24 cellular contexts compared by ENCODE assay signal in genomic region chr16:311725-312124, GRCh38. TPM values are rescaled to one million over a fixed set of nuclear protein-coding genes. Genes with fewer than 3 reads are reported as not detected.
DNase-seq lines count a peak whose midpoint lies in the region; ATAC-seq and TF ChIP-seq lines count a peak whose summit lies in the region.
"Had no signal": no experiment of that assay in that cellular context is flagged by ENCODE, and none has a peak within 500 bp of the region (broad histone marks: within the 10 kb centered on the region; RNA-seq: fewer than 3 reads in every experiment).

No MANE protein-coding gene starts in this region.

- H3K9me3 Mint-ChIP-seq in endothelial cell (ENCODE audit: unreplicated experiment) = no peaks in the 10 kb centered on the region
- H3K9me3 Mint-ChIP-seq: CD14-positive monocyte; CD4-positive, alpha-beta T cell; CD8-positive, alpha-beta memory T cell; GM23338; H9 had no signal

- no peak for ATAC-seq in GM21576 (IDR thresholded peaks at IDR 0.05; ENCODE audit: unreplicated experiment)
- ATAC-seq: A549, GM12878, GM23338, HCT116 had no signal

- no peak for TF ChIP-seq POLR2A in spleen (IDR thresholded peaks at IDR 0.05)

- H2BK5ac ChIP-seq in neuronal stem cell (ENCODE audit: low read length) = no peak overlapping the region

- H3K27me3 Mint-ChIP-seq in endothelial cell (ENCODE audit: unreplicated experiment) = peaks cover 3% of the 10 kb centered on the region
- H3K27me3 Mint-ChIP-seq: CD4-positive, alpha-beta T cell; CD8-positive, alpha-beta memory T cell had no signal

- H2BK12ac ChIP-seq in neuronal stem cell (ENCODE audit: low read length) = no peak overlapping the region

- peak overlapping the region; percentile 67 for H3K14ac ChIP-seq in neuronal stem cell (ENCODE audit: low read length)

- peaks cover 17% of the 10 kb centered on the region for H3K79me1 ChIP-seq in neuronal stem cell (ENCODE audit: low read depth, low read length)

- H3K9me3 ChIP-seq in neuronal stem cell (replicated peaks in 1 of 2; ENCODE audit: control insufficient read depth in 2 of 2, insufficient read depth in 1 of 2, low read depth in 1 of 2, low read length in 2 of 2) (no peaks in the 10 kb centered on the region), spleen (no peaks in the 10 kb centered on the region)
- H3K9me3 ChIP-seq: A549; BE2C; BLaER1 treated with 17β-estradiol and CSF1 and Interleukin-3, amounts not matched to agents 10 nM and 100 nM had no signal

- H3K4me3 ChIP-seq in neuronal stem cell (ENCODE audit: low read length in 2 of 2) (no peak overlapping the region), spleen (no peak overlapping the region)
- H3K4me3 ChIP-seq: A549; BLaER1 treated with 17β-estradiol and CSF1 and Interleukin-3, amounts not matched to agents 10 nM and 100 nM; GM12878; GM23338 had no signal

- no peak overlapping the region for H3K18ac ChIP-seq in neuronal stem cell (ENCODE audit: low read length)

- H3K36me3 ChIP-seq in neuronal stem cell (replicated peaks in 1 of 2; ENCODE audit: control insufficient read depth in 2 of 2, insufficient read depth in 2 of 2, low read length in 2 of 2) (peaks cover 37 to 73% of the 10 kb centered on the region in 2 donors), spleen (peaks cover 0 to 84% (median 64%) of the 10 kb centered on the region in 6 donors)
- H3K36me3 ChIP-seq: BE2C had no signal

- TF ChIP-seq CTCF in endothelial cell (IDR thresholded peaks at IDR 0.05; ENCODE audit: unreplicated experiment) (no peak), spleen (IDR thresholded peaks at IDR 0.05 in 8 of 11, conservative IDR thresholded peaks at IDR 0.05 in 3 of 11) (no peak)

- peaks cover 3% of the 10 kb centered on the region for H3K4me1 Mint-ChIP-seq in endothelial cell (ENCODE audit: unreplicated experiment)
- H3K4me1 Mint-ChIP-seq: CD14-positive monocyte, H9 had no signal

- no peak for DNase-seq in endothelial cell (ENCODE audit: low spot score)
- DNase-seq in neuronal stem cell (ENCODE audit: low spot score) = no peak
- peak; percentile 68 for DNase-seq in spleen
- DNase-seq in HT-29 (ENCODE audit: low spot score) = no peak
- DNase-seq in activated CD4-positive, alpha-beta T cell treated with anti-CD3 and anti-CD28 coated beads, Interleukin-2, amount 50 U/mL, for 48 hours = no peak
- DNase-seq: 8988T; ACHN; AML-193; BE2C; CD4-positive, alpha-beta T cell; CD8-positive, alpha-beta memory T cell; DMS 273 treated with DMSO at 0.1 percent for 48 hours; DMS79; EL; GDM1; H9 had no signal

- H3K23ac ChIP-seq in neuronal stem cell (ENCODE audit: low read depth, low read length, poor library complexity) = peak overlapping the region; percentile 50

- no peaks in the 10 kb centered on the region for H3K27me3 ChIP-seq in neuronal stem cell (ENCODE audit: control insufficient read depth in 3 of 3, insufficient read depth in 3 of 3, low read depth in 1 of 3, low read length in 3 of 3)
- H3K27me3 ChIP-seq in spleen (replicated peaks in 1 of 7) = no peaks in the 10 kb centered on the region
- H3K27me3 ChIP-seq: BE2C; BLaER1 treated with 17β-estradiol and CSF1 and Interleukin-3, amounts not matched to agents 10 nM and 100 nM had no signal

- H3K4me1 ChIP-seq in neuronal stem cell (ENCODE audit: control insufficient read depth in 2 of 2, insufficient read depth in 1 of 2, low read depth in 1 of 2, low read length in 2 of 2) (no peaks in the 10 kb centered on the region), spleen (peaks cover 0 to 48% (median 2%) of the 10 kb centered on the region in 6 donors)
- H3K4me1 ChIP-seq: A549 had no signal

- H3K4me3 Mint-ChIP-seq in endothelial cell (ENCODE audit: unreplicated experiment) = no peak overlapping the region
- H3K4me3 Mint-ChIP-seq: CD14-positive monocyte; CD4-positive, alpha-beta T cell; CD8-positive, alpha-beta memory T cell; GM23338; H9 had no signal

- H4K8ac ChIP-seq in neuronal stem cell (ENCODE audit: low read depth, low read length) = no peak overlapping the region

- no peak overlapping the region for H2AFZ ChIP-seq in neuronal stem cell (ENCODE audit: low read length)
- H2AFZ ChIP-seq: GM23338 had no signal

- no peak overlapping the region for H4K91ac ChIP-seq in neuronal stem cell (ENCODE audit: low read depth, low read length, poor library complexity)

- no peak overlapping the region for H3K4ac ChIP-seq in neuronal stem cell (ENCODE audit: low read length)

- H3K27ac ChIP-seq in neuronal stem cell (replicated peaks; ENCODE audit: low read length) (no peak overlapping the region), spleen (no peak overlapping the region)
- H3K27ac ChIP-seq: A549; BLaER1 treated with 17β-estradiol and CSF1 and Interleukin-3, amounts not matched to agents 10 nM and 100 nM had no signal

- no peak overlapping the region for H2AK5ac ChIP-seq in neuronal stem cell (ENCODE audit: low read depth, low read length)

- H2BK120ac ChIP-seq in neuronal stem cell (ENCODE audit: low read depth, low read length) = no peak overlapping the region

- no peak overlapping the region for H2BK15ac ChIP-seq in neuronal stem cell (ENCODE audit: low read length)

- peaks cover 16% of the 10 kb centered on the region for H3K36me3 Mint-ChIP-seq in endothelial cell (ENCODE audit: low read depth, unreplicated experiment)

- H3K9ac ChIP-seq in neuronal stem cell (ENCODE audit: low read depth, low read length, poor library complexity) = no peak overlapping the region
- H3K9ac ChIP-seq: BLaER1 treated with 17β-estradiol and CSF1 and Interleukin-3, amounts not matched to agents 10 nM and 100 nM had no signal

- H3K27ac Mint-ChIP-seq in endothelial cell (ENCODE audit: unreplicated experiment) = peak overlapping the region; percentile 61
- H3K27ac Mint-ChIP-seq: CD4-positive, alpha-beta T cell; GM23338 had no signal

- H3K4me2 ChIP-seq in neuronal stem cell (ENCODE audit: insufficient read depth, low read length, poor library complexity, severe bottlenecking) = no peak overlapping the region
- H3K4me2 ChIP-seq: A549; BLaER1 treated with 17β-estradiol and CSF1 and Interleukin-3, amounts not matched to agents 10 nM and 100 nM; GM23338 had no signal

- intact Hi-C loops in spleen (cut with DNase I; ENCODE audit: low total_unique reads) = no loop called here

- WGBS in neuronal stem cell (ENCODE audit: extremely low coverage in 2 of 2, insufficient read length in 2 of 2, insufficient replicate concordance in 1 of 2), 2 donors = no CpG with 5 or more reads among the region's 15 CpGs
- 93 to 99% (median 96%) methylated on average over 13 to 15 of the region's 15 CpGs for WGBS in spleen, 5 donors

RNA-seq across cellular contexts. Expression of gene PDIA2, which starts 28.8 kb away (rescaled TPM):
- total RNA-seq in endothelial cell (ENCODE audit: unreplicated experiment) = not detected
- 0.43 TPM for polyA plus RNA-seq in neuronal stem cell (2013, experiment 1 of 2)
- polyA plus RNA-seq in neuronal stem cell (2013, experiment 2 of 2) = 0.42 TPM
- total RNA-seq in spleen = 1 to 10 TPM in 1 of 7 donors, under 1 TPM in 2, not detected in 4; 0.28 to 1.1 (median 0.39) TPM
- 1 to 10 TPM in 2 of 3 donors, under 1 TPM in 1; 0.67 to 2.4 (median 1.4) TPM for polyA plus RNA-seq in spleen
- total RNA-seq in HT-29 (2014; rRNA removed; shearing (Covaris generic)) = 3.0 and 6.3 TPM in 2 replicates
- total RNA-seq: CD4-positive, alpha-beta T cell; CD8-positive, alpha-beta memory T cell; H4 had no signal
- polyA plus RNA-seq: CD14-positive monocyte; CD8-positive, alpha-beta memory T cell had no signal

RNA-seq across cellular contexts. Expression of gene ARHGDIG, which starts 31.3 kb away (rescaled TPM):
- not detected for total RNA-seq in endothelial cell (ENCODE audit: unreplicated experiment)
- polyA plus RNA-seq in neuronal stem cell (2013, experiment 1 of 2) = 0.85 TPM
- 0.89 TPM for polyA plus RNA-seq in neuronal stem cell (2013, experiment 2 of 2)
- not detected for total RNA-seq in spleen
- polyA plus RNA-seq in spleen = under 1 TPM; 0.23 to 0.99 (median 0.26) TPM
- total RNA-seq in HT-29 (2014; rRNA removed; shearing (Covaris generic)) = 33.1 and 52.0 TPM in 2 replicates
- total RNA-seq: CD8-positive, alpha-beta memory T cell; GM12878; H4 had no signal
- polyA plus RNA-seq: CD14-positive monocyte; CD8-positive, alpha-beta memory T cell; GM12878 had no signal

RNA-seq across cellular contexts. Expression of gene RGS11, which starts 36.0 kb away (rescaled TPM):
- total RNA-seq in endothelial cell (ENCODE audit: unreplicated experiment) (not detected), spleen (1 to 10 TPM; 1.0 to 5.4 (median 2.6) TPM)
- polyA plus RNA-seq in neuronal stem cell (2013, experiment 1 of 2) = 1.7 TPM
- polyA plus RNA-seq in neuronal stem cell (2013, experiment 2 of 2) = 1.5 TPM
- 1 to 10 TPM in 2 of 3 donors, under 1 TPM in 1; 0.79 to 5.2 (median 1.9) TPM for polyA plus RNA-seq in spleen
- total RNA-seq in HT-29 (2014; rRNA removed; shearing (Covaris generic)) = 0.41 and 0.55 TPM in 2 replicates
- total RNA-seq: CD4-positive, alpha-beta T cell; GM12878; H4 had no signal
- polyA plus RNA-seq: CD14-positive monocyte; CD8-positive, alpha-beta memory T cell had no signal

RNA-seq across cellular contexts. Expression of gene AXIN1, which starts 40.8 kb away (rescaled TPM):
- total RNA-seq in endothelial cell (ENCODE audit: unreplicated experiment) (17.5 TPM), spleen (10 to 100 TPM; 22.6 to 27.3 (median 24.8) TPM)
- polyA plus RNA-seq in neuronal stem cell (2013, experiment 1 of 2) = 19.3 TPM
- 18.9 TPM for polyA plus RNA-seq in neuronal stem cell (2013, experiment 2 of 2)
- polyA plus RNA-seq in spleen = 10 to 100 TPM; 12.9 to 22.7 (median 13.6) TPM
- total RNA-seq in HT-29 (2014; rRNA removed; shearing (Covaris generic)) = 77.0 and 88.4 TPM in 2 replicates

RNA-seq across cellular contexts. Expression of gene MRPL28, which starts 58.6 kb away (rescaled TPM):
- 70.8 TPM for total RNA-seq in endothelial cell (ENCODE audit: unreplicated experiment)
- polyA plus RNA-seq in neuronal stem cell (2013, experiment 1 of 2) = 68.8 TPM
- 73.1 TPM for polyA plus RNA-seq in neuronal stem cell (2013, experiment 2 of 2)
- 10 to 100 TPM; 38.0 to 64.1 (median 48.0) TPM for total RNA-seq in spleen
- polyA plus RNA-seq in spleen = 100 to 1,000 TPM in 1 of 3 donors, 10 to 100 TPM in 2; 85.0 to 108 (median 85.7) TPM
- total RNA-seq in HT-29 (2014; rRNA removed; shearing (Covaris generic)) = 223 and 226 TPM in 2 replicates

Comparison
In these comparisons a context has a peak if more than half of its experiments do, and no peak if none do; other contexts are left out.
1. RNA of gene ARHGDIG, which starts 31.3 kb away (total RNA-seq): 33.1 to 52.0 TPM in HT-29; not detected in endothelial cell (single experiment) and not detected in spleen; every median in the first group is over 10 times any median in the second.